ENCODE assay signal across 8 cellular contexts in the genomic region with DNA sequence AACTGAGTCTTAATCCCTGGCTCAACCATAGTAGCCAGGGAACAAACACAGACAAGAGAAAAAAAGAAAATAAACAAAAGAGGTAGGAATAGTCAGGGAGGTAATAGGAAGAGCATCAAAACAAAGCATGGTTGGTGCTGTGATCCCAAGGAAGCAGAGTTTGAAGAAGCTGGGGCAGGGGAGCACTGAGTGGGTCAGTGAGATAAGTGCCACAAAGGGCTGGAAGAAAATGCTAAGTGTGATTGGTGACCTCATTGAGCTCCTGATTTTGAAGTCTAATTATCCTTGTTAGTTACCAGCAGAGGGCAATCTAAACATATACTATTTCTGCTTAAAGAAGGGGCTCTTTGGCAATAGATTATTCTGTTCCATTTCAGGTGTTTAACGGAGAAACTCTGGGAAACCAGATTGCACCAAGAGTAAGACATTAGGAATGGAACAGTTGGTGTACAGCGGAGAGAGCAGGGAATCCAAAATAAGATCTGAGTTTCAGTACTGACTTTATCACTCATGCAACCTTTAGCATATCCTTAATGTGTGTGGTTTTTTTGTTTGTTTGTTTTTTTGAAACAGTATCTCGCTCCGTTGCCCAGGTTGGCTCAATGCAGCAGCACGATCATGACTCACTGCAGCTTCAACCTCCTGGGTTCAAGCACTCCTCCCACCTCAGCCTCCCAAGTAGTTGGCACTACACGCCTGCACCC.
A peak's percentile ranks its signal among the peaks of the same experiment; 100 is the strongest.
DNase-seq lines count a peak whose midpoint lies in the region; ATAC-seq and TF ChIP-seq lines count a peak whose summit lies in the region.

No MANE protein-coding gene starts in this region.

- H3K4me3 ChIP-seq in fibroblast of pulmonary artery (replicated peaks; ENCODE audit: low read depth, low read length) = no peak overlapping the region

- ATAC-seq in GM19324 (IDR thresholded peaks at IDR 0.05; ENCODE audit: low FRiP score, unreplicated experiment) = peak; percentile 51
- no peak for ATAC-seq in GM21528 (IDR thresholded peaks at IDR 0.05; ENCODE audit: low FRiP score, unreplicated experiment)

- peak; percentile 53 for TF ChIP-seq CTCF in fibroblast of pulmonary artery (IDR thresholded peaks at IDR 0.05; ENCODE audit: low read length, missing control alignments)

- DNase-seq in CD1c-positive myeloid dendritic cell (ENCODE audit: extremely low spot score) (peak; percentile 29), NCI-H1105 treated with DMSO at 0.1 percent for 48 hours (lab: John Stamatoyannopoulos, UW) (peak; percentile 75), SKM-1 treated with dmso at 0.1 percent for 144 hours (lab: John Stamatoyannopoulos, UW; ENCODE audit: unreplicated experiment) (peak; percentile 56), fibroblast of pulmonary artery (ENCODE audit: low read depth) (peak; percentile 69), pons (ENCODE audit: low spot score) (peak; percentile 75), cortex of kidney (lab: John Stamatoyannopoulos, UW) (no peak)
